In the genomic region with DNA sequence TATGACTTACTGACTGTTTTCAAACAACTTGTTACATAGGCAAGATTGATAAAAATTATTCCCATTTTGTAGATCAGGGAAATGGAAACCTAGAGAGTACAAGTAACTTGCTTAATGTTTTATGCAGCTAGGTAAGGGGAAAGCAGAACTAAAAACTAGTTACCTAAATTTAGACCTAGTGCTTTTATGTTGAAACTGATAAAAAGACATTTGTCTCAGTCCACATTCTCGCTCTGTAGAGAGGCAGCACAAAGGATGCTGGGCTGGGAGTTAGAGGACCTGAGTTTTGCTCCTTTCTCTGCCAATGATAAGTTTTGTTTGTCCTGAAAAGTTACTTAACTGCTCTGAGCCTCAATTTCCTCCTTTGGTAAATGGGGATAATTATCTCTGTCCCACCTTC, we compare ENCODE assay signal across 22 cellular contexts. TPM values are rescaled to one million over a fixed set of nuclear protein-coding genes. Genes with fewer than 3 reads are reported as not detected.
"Had no signal": no experiment of that assay in that cellular context is flagged by ENCODE, and none has a peak within 500 bp of the region (broad histone marks: within the 10 kb centered on the region; RNA-seq: fewer than 3 reads in every experiment).

No MANE protein-coding gene starts in this region.

- H3K27ac Mint-ChIP-seq: activated CD8-positive, alpha-beta T cell treated with anti-CD3 and anti-CD28 coated beads, Interleukin-2, amount 10 ng/mL, durations not matched to agents 7 days and 5 days; activated naive CD4-positive, alpha-beta T cell treated with anti-CD3 and anti-CD28 coated beads, Interleukin-2, amount 50 U/mL, for 72 hours; memory B cell; nephron had no signal

- H3K4me3 ChIP-seq: heart right ventricle, ovary, psoas muscle, right atrium auricular region, spleen, thyroid gland had no signal

- H3K9me3 Mint-ChIP-seq: activated naive CD4-positive, alpha-beta T cell treated with anti-CD3 and anti-CD28 coated beads, Interleukin-2, amount 50 U/mL, for 72 hours; brain; memory B cell; nephron had no signal

- H3K27me3 ChIP-seq: heart right ventricle, ovary, right atrium auricular region, spleen, thyroid gland had no signal

- DNase-seq: activated CD4-positive, alpha-beta T cell treated with anti-CD3 and anti-CD28 coated beads for 1 hour; activated CD4-positive, alpha-beta T cell treated with anti-CD3 and anti-CD28 coated beads, Interleukin-2, amount 50 U/mL, for 1 hour; activated CD8-positive, alpha-beta T cell treated with anti-CD3 and anti-CD28 coated beads, Interleukin-2, amount 10 ng/mL, durations not matched to agents 7 days and 5 days; activated gamma-delta T cell treated with Interleukin-2 at 50 U/mL for 16 hours; aorta; heart right ventricle; islet precursor cell; left cardiac atrium; ovary; psoas muscle; spleen; stimulated activated CD4-positive, alpha-beta T cell treated with anti-CD3 and anti-CD28 coated beads, Interleukin-4, amount 100 ng/mL, for 24 hours; stimulated activated naive CD4-positive, alpha-beta T cell treated with Interleukin-2 at 50 U/mL for 16 hours; substantia nigra; thyroid gland; WERI-Rb-1 had no signal

- H3K9me3 ChIP-seq: heart right ventricle, neutrophil, ovary, psoas muscle, right atrium auricular region, spleen, thyroid gland had no signal

- H3K27ac ChIP-seq: neutrophil, ovary, spleen, thyroid gland, WERI-Rb-1 had no signal

- H3K36me3 Mint-ChIP-seq: activated naive CD4-positive, alpha-beta T cell treated with anti-CD3 and anti-CD28 coated beads, Interleukin-2, amount 50 U/mL, for 72 hours; brain; memory B cell had no signal

- ATAC-seq: activated CD8-positive, alpha-beta T cell treated with anti-CD3 and anti-CD28 coated beads, Interleukin-2, amount 10 ng/mL, durations not matched to agents 7 days and 5 days; activated naive CD4-positive, alpha-beta T cell treated with anti-CD3 and anti-CD28 coated beads, Interleukin-2, amount 50 U/mL, for 72 hours; heart right ventricle; left cardiac atrium; psoas muscle had no signal

- H3K36me3 ChIP-seq: heart right ventricle, neutrophil, ovary, right atrium auricular region, spleen, thyroid gland, WERI-Rb-1 had no signal

- H3K4me3 Mint-ChIP-seq: activated CD8-positive, alpha-beta T cell treated with anti-CD3 and anti-CD28 coated beads, Interleukin-2, amount 10 ng/mL, durations not matched to agents 7 days and 5 days; brain; memory B cell; nephron had no signal

RNA-seq across cellular contexts. Expression of a gene that starts 17.4 kb away (rescaled TPM):
- total RNA-seq: activated CD8-positive, alpha-beta T cell treated with anti-CD3 and anti-CD28 coated beads, Interleukin-2, amount 10 ng/mL, durations not matched to agents 7 days and 5 days; activated naive CD4-positive, alpha-beta T cell treated with anti-CD3 and anti-CD28 coated beads, Interleukin-2, amount 50 U/mL, for 72 hours had no signal
